In genomic region chr10:108592926-108593325, GRCh38 we compare ENCODE assay signal across 19 cellular contexts.
A peak's percentile ranks its signal among the peaks of the same experiment; 100 is the strongest.
DNase-seq lines count a peak whose midpoint lies in the region; ATAC-seq lines count a peak whose summit lies in the region.
"Had no signal": no experiment of that assay in that cellular context is flagged by ENCODE, and none has a peak within 500 bp of the region (broad histone marks: within the 10 kb centered on the region; RNA-seq: fewer than 3 reads in every experiment).

No MANE protein-coding gene starts in this region.

- DNase-seq in NCI-H1105 treated with DMSO at 0.1 percent for 48 hours (lab: John Stamatoyannopoulos, UW) (peak; percentile 0), NCI-H1105 (lab: John Stamatoyannopoulos, UW) (no peak), foreskin melanocyte (peak; percentile 66), sciatic nerve (ENCODE audit: low spot score) (no peak), NCI-H82 (lab: John Stamatoyannopoulos, UW) (no peak), NCI-H1694 (lab: John Stamatoyannopoulos, UW) (no peak)
- DNase-seq: ACHN; AML-193; BE2C; CD4-positive, alpha-beta T cell; CD8-positive, alpha-beta memory T cell; DMS 273 treated with DMSO at 0.1 percent for 48 hours; DMS79; EL; GF-D8; GM23248; H7; HCEC 1CT had no signal

- intact Hi-C loops in sciatic nerve (cut with DNase I) = no loop called here

- ATAC-seq in sciatic nerve (peak; percentile 56), GM21390 (IDR thresholded peaks at IDR 0.05; ENCODE audit: unreplicated experiment) (no peak)

Comparison
In these comparisons a context has a peak if more than half of its experiments do, and no peak if none do; other contexts are left out.
1. DNase-seq: peak in NCI-H1105 treated with DMSO at 0.1 percent for 48 hours (single experiment) and foreskin melanocyte (single experiment); none in NCI-H1105 (single experiment), sciatic nerve (single experiment), NCI-H82 (single experiment) and NCI-H1694 (single experiment).